ENCODE assay signal across 24 cellular contexts in genomic region chr20:13312300-13312699, GRCh38.
DNase-seq lines count a peak whose midpoint lies in the region; ATAC-seq and TF ChIP-seq lines count a peak whose summit lies in the region.
"Had no signal": no experiment of that assay in that cellular context is flagged by ENCODE, and none has a peak within 500 bp of the region (broad histone marks: within the 10 kb centered on the region; RNA-seq: fewer than 3 reads in every experiment).

No MANE protein-coding gene starts in this region.

- no peaks in the 10 kb centered on the region for H3K4me1 ChIP-seq in gastrocnemius medialis
- H3K4me1 ChIP-seq: adrenal gland, psoas muscle had no signal

- H3K27ac Mint-ChIP-seq in activated naive CD8-positive, alpha-beta T cell treated with anti-CD3 and anti-CD28 coated beads, Interleukin-2, amount 50 U/mL, for 24 hours = peak overlapping the region; percentile 49
- H3K27ac Mint-ChIP-seq in activated naive CD8-positive, alpha-beta T cell treated with anti-CD3 and anti-CD28 coated beads for 36 hours = no peak overlapping the region
- no peak overlapping the region for H3K27ac Mint-ChIP-seq in stimulated activated naive CD8-positive, alpha-beta T cell treated with anti-CD3 and anti-CD28 coated beads, Interleukin-15, amount 100 ng/mL, for 72 hours
- H3K27ac Mint-ChIP-seq: brain, HFFc6, naive B cell, WTC11 had no signal

- peaks cover 20% of the 10 kb centered on the region for H3K4me1 Mint-ChIP-seq in activated naive CD8-positive, alpha-beta T cell treated with anti-CD3 and anti-CD28 coated beads, Interleukin-2, amount 50 U/mL, for 24 hours
- H3K4me1 Mint-ChIP-seq in activated naive CD8-positive, alpha-beta T cell treated with anti-CD3 and anti-CD28 coated beads for 36 hours = peaks cover 5% of the 10 kb centered on the region
- H3K4me1 Mint-ChIP-seq in stimulated activated naive CD8-positive, alpha-beta T cell treated with anti-CD3 and anti-CD28 coated beads, Interleukin-15, amount 100 ng/mL, for 72 hours = peaks cover 7% of the 10 kb centered on the region
- H3K4me1 Mint-ChIP-seq: brain, naive B cell had no signal

- in situ Hi-C loops in gastrocnemius medialis (cut with MboI; ENCODE audit: low sequenced_read_pairs in 4 of 4) = loop anchor here in 1 of 4 donors (10.0 kb wide), 1 partner anchor 63 kb away; no protein-coding TSS in a partner anchor

- H3K36me3 Mint-ChIP-seq in activated naive CD8-positive, alpha-beta T cell treated with anti-CD3 and anti-CD28 coated beads, Interleukin-2, amount 50 U/mL, for 24 hours (ENCODE audit: low read depth) = no peaks in the 10 kb centered on the region
- H3K36me3 Mint-ChIP-seq in activated naive CD8-positive, alpha-beta T cell treated with anti-CD3 and anti-CD28 coated beads for 36 hours = peaks cover 3% of the 10 kb centered on the region
- H3K36me3 Mint-ChIP-seq: brain had no signal

- peaks cover 14% of the 10 kb centered on the region for H3K27me3 Mint-ChIP-seq in activated naive CD8-positive, alpha-beta T cell treated with anti-CD3 and anti-CD28 coated beads, Interleukin-2, amount 50 U/mL, for 24 hours
- peaks cover 7% of the 10 kb centered on the region for H3K27me3 Mint-ChIP-seq in activated naive CD8-positive, alpha-beta T cell treated with anti-CD3 and anti-CD28 coated beads for 36 hours
- peaks cover 42% of the 10 kb centered on the region for H3K27me3 Mint-ChIP-seq in stimulated activated naive CD8-positive, alpha-beta T cell treated with anti-CD3 and anti-CD28 coated beads, Interleukin-15, amount 100 ng/mL, for 72 hours
- H3K27me3 Mint-ChIP-seq: brain had no signal

- peak; percentile 91 for ATAC-seq in activated naive CD8-positive, alpha-beta T cell treated with anti-CD3 and anti-CD28 coated beads, Interleukin-2, amount 50 U/mL, for 24 hours
- ATAC-seq in stimulated activated naive CD8-positive, alpha-beta T cell treated with anti-CD3 and anti-CD28 coated beads, Interleukin-15, amount 100 ng/mL, for 72 hours = peak; percentile 72
- no peak for ATAC-seq in gastrocnemius medialis
- ATAC-seq: left lobe of liver, psoas muscle, WTC11 had no signal

- peaks cover 21% of the 10 kb centered on the region for H3K9me3 Mint-ChIP-seq in activated naive CD8-positive, alpha-beta T cell treated with anti-CD3 and anti-CD28 coated beads, Interleukin-2, amount 50 U/mL, for 24 hours
- H3K9me3 Mint-ChIP-seq in activated naive CD8-positive, alpha-beta T cell treated with anti-CD3 and anti-CD28 coated beads for 36 hours = peaks cover 10% of the 10 kb centered on the region
- H3K9me3 Mint-ChIP-seq in stimulated activated naive CD8-positive, alpha-beta T cell treated with anti-CD3 and anti-CD28 coated beads, Interleukin-15, amount 100 ng/mL, for 72 hours = peaks cover 8% of the 10 kb centered on the region in 2 donors
- H3K9me3 Mint-ChIP-seq: HFFc6 had no signal

- H3K4me3 ChIP-seq in epithelial cell of esophagus (ENCODE audit: low read length) (no peak overlapping the region), gastrocnemius medialis (no peak overlapping the region)
- H3K4me3 ChIP-seq: adrenal gland, hepatocyte, MG63, psoas muscle, thoracic aorta had no signal

- DNase-seq in activated naive CD8-positive, alpha-beta T cell treated with anti-CD3 and anti-CD28 coated beads, Interleukin-2, amount 50 U/mL, for 24 hours = peak; percentile 14
- no peak for DNase-seq in activated naive CD8-positive, alpha-beta T cell treated with anti-CD3 and anti-CD28 coated beads for 36 hours
- DNase-seq in NCI-H226 (peak; percentile 9), epithelial cell of esophagus (ENCODE audit: low read depth) (peak; percentile 84), DMS153 (lab: John Stamatoyannopoulos, UW) (no peak), gastrocnemius medialis (no peak)
- DNase-seq in stimulated activated naive CD8-positive, alpha-beta T cell treated with anti-CD3 and anti-CD28 coated beads, Interleukin-15, amount 100 ng/mL, for 72 hours = no peak
- DNase-seq: adrenal gland; effector CD8-positive, alpha-beta T cell; EL; foreskin melanocyte; HFFc6; KBM-7; MG63; naive B cell; NCI-H2029 treated with DMSO at 0.1 percent for 48 hours; NCI-H774; psoas muscle; T-helper 9 cell had no signal

- intact Hi-C loops in gastrocnemius medialis (cut with DNase I; ENCODE audit: low total_unique reads) = no loop called here

- H3K36me3 ChIP-seq in gastrocnemius medialis = no peaks in the 10 kb centered on the region
- H3K36me3 ChIP-seq: adrenal gland, MG63, thoracic aorta had no signal

- peaks cover 0 to 5% (median 0%) of the 10 kb centered on the region in 3 donors for H3K9me3 ChIP-seq in gastrocnemius medialis
- H3K9me3 ChIP-seq: psoas muscle, thoracic aorta had no signal

- no peak overlapping the region for H3K4me3 Mint-ChIP-seq in activated naive CD8-positive, alpha-beta T cell treated with anti-CD3 and anti-CD28 coated beads, Interleukin-2, amount 50 U/mL, for 24 hours
- no peak overlapping the region for H3K4me3 Mint-ChIP-seq in activated naive CD8-positive, alpha-beta T cell treated with anti-CD3 and anti-CD28 coated beads for 36 hours
- no peak overlapping the region for H3K4me3 Mint-ChIP-seq in stimulated activated naive CD8-positive, alpha-beta T cell treated with anti-CD3 and anti-CD28 coated beads, Interleukin-15, amount 100 ng/mL, for 72 hours
- H3K4me3 Mint-ChIP-seq: brain, HFFc6, naive B cell, WTC11 had no signal

- TF ChIP-seq CTCF in epithelial cell of esophagus (IDR thresholded peaks at IDR 0.05; ENCODE audit: insufficient read depth, low read depth, low read length, missing control alignments) (no peak), gastrocnemius medialis (IDR thresholded peaks at IDR 0.05 in 4 of 5, conservative IDR thresholded peaks at IDR 0.05 in 1 of 5) (no peak)

- no peak for TF ChIP-seq POLR2A in gastrocnemius medialis (IDR thresholded peaks at IDR 0.05)

- H3K27me3 ChIP-seq in gastrocnemius medialis = no peaks in the 10 kb centered on the region
- H3K27me3 ChIP-seq: adrenal gland, hepatocyte, MG63 had no signal

- no peak overlapping the region for H3K27ac ChIP-seq in gastrocnemius medialis
- H3K27ac ChIP-seq: adrenal gland, hepatocyte, psoas muscle, thoracic aorta had no signal

Comparison
In these comparisons a context has a peak if more than half of its experiments do, and no peak if none do; other contexts are left out.
1. DNase-seq: peak in activated naive CD8-positive, alpha-beta T cell treated with anti-CD3 and anti-CD28 coated beads, Interleukin-2, amount 50 U/mL, for 24 hours (single experiment), NCI-H226 (single experiment) and epithelial cell of esophagus (single experiment); none in activated naive CD8-positive, alpha-beta T cell treated with anti-CD3 and anti-CD28 coated beads for 36 hours (single experiment), stimulated activated naive CD8-positive, alpha-beta T cell treated with anti-CD3 and anti-CD28 coated beads, Interleukin-15, amount 100 ng/mL, for 72 hours (0 of 2), DMS153 (single experiment) and gastrocnemius medialis (0 of 2).
2. ATAC-seq: peak in activated naive CD8-positive, alpha-beta T cell treated with anti-CD3 and anti-CD28 coated beads, Interleukin-2, amount 50 U/mL, for 24 hours (single experiment) and stimulated activated naive CD8-positive, alpha-beta T cell treated with anti-CD3 and anti-CD28 coated beads, Interleukin-15, amount 100 ng/mL, for 72 hours (single experiment); none in gastrocnemius medialis (0 of 2).